Comparison of ENCODE assay signal across 1 cellular context in genomic region chr22:23878219-23878618, GRCh38.
TF ChIP-seq lines count a peak whose summit lies in the region.

No MANE protein-coding gene starts in this region.

TF ChIP-seq in K562, 482 proteins besides CTCF, POLR2A, EP300 and RAD21:
- TF ChIP-seq ZNF79 (CRISPR knock-in tag; IDR thresholded peaks at IDR 0.05; ENCODE audit: low read depth) = no peak
- TF ChIP-seq KLF16 (IDR thresholded peaks at IDR 0.05) = peak; percentile 76; the same call in 1 of the 2 replicates
